30 cellular contexts compared by ENCODE assay signal in the genomic region with DNA sequence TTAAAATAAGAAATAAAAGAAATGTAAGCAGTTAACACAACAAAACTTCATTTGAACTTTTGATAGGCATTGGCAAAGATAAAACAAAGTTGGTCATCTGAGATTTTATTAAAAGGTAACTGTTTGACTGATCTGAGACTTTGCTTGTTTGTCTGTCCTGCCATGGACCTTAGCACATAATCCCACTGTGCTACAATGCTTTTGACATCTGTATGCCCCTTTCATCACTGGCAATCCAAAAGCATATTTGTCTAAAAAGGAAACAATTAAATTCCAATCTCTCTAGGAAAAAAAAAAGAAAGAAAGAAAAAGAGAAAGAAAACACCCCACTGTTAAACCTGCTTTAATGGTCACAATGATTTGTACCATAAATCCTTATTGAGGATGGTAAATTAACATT.
"Had no signal": no experiment of that assay in that cellular context is flagged by ENCODE, and none has a peak within 500 bp of the region (broad histone marks: within the 10 kb centered on the region; RNA-seq: fewer than 3 reads in every experiment).

No MANE protein-coding gene starts in this region.

- H3K27me3 ChIP-seq: ascending aorta, brain microvascular endothelial cell had no signal

- FAIRE-seq: bronchial epithelial cell, endometrium, frontal cortex had no signal

- H3K27ac Mint-ChIP-seq: activated CD4-positive, alpha-beta memory T cell treated with anti-CD3 and anti-CD28 coated beads, Interleukin-2, amount 10 ng/mL, durations not matched to agents 7 days and 5 days; activated CD4-positive, alpha-beta T cell treated with anti-CD3 and anti-CD28 coated beads, Interleukin-2, amount 10 ng/mL, durations not matched to agents 7 days and 5 days; activated naive CD4-positive, alpha-beta T cell treated with anti-CD3 and anti-CD28 coated beads, Interleukin-2, amount 10 ng/mL, durations not matched to agents 7 days and 5 days; activated naive CD4-positive, alpha-beta T cell treated with anti-CD3 and anti-CD28 coated beads, Interleukin-2, amount 50 U/mL, for 72 hours; activated naive CD8-positive, alpha-beta T cell treated with anti-CD3 and anti-CD28 coated beads, Interleukin-2, amount 10 ng/mL, durations not matched to agents 7 days and 5 days; activated T-cell treated with anti-CD3 and anti-CD28 coated beads, Interleukin-2, amount 50 U/mL, for 24 hours; activated T-cell treated with anti-CD3 and anti-CD28 coated beads, Interleukin-2, amount 50 U/mL, for 72 hours; T-helper 17 cell; T-helper 2 cell treated with Interferon-gamma antibody and Interleukin-4, amounts not matched to agents 5 μg/mL and 100 μg/mL, for 36 hours had no signal

- H3K4me1 Mint-ChIP-seq: activated CD4-positive, alpha-beta memory T cell treated with anti-CD3 and anti-CD28 coated beads, Interleukin-2, amount 10 ng/mL, durations not matched to agents 7 days and 5 days; activated CD4-positive, alpha-beta T cell treated with anti-CD3 and anti-CD28 coated beads, Interleukin-2, amount 10 ng/mL, durations not matched to agents 7 days and 5 days; activated naive CD4-positive, alpha-beta T cell treated with anti-CD3 and anti-CD28 coated beads, Interleukin-2, amount 10 ng/mL, durations not matched to agents 7 days and 5 days; activated naive CD8-positive, alpha-beta T cell treated with anti-CD3 and anti-CD28 coated beads, Interleukin-2, amount 10 ng/mL, durations not matched to agents 7 days and 5 days; central memory CD8-positive, alpha-beta T cell; T-helper 17 cell had no signal

- H3K27me3 Mint-ChIP-seq: activated CD4-positive, alpha-beta memory T cell treated with anti-CD3 and anti-CD28 coated beads, Interleukin-2, amount 10 ng/mL, durations not matched to agents 7 days and 5 days; activated CD4-positive, alpha-beta T cell treated with anti-CD3 and anti-CD28 coated beads, Interleukin-2, amount 10 ng/mL, durations not matched to agents 7 days and 5 days; activated naive CD4-positive, alpha-beta T cell treated with anti-CD3 and anti-CD28 coated beads, Interleukin-2, amount 10 ng/mL, durations not matched to agents 7 days and 5 days; activated naive CD8-positive, alpha-beta T cell treated with anti-CD3 and anti-CD28 coated beads, Interleukin-2, amount 10 ng/mL, durations not matched to agents 7 days and 5 days; central memory CD8-positive, alpha-beta T cell; T-helper 17 cell had no signal

- H3K4me3 Mint-ChIP-seq: activated CD4-positive, alpha-beta memory T cell treated with anti-CD3 and anti-CD28 coated beads, Interleukin-2, amount 10 ng/mL, durations not matched to agents 7 days and 5 days; activated CD4-positive, alpha-beta T cell treated with anti-CD3 and anti-CD28 coated beads, Interleukin-2, amount 10 ng/mL, durations not matched to agents 7 days and 5 days; activated naive CD4-positive, alpha-beta T cell treated with anti-CD3 and anti-CD28 coated beads, Interleukin-2, amount 10 ng/mL, durations not matched to agents 7 days and 5 days; activated naive CD8-positive, alpha-beta T cell treated with anti-CD3 and anti-CD28 coated beads, Interleukin-2, amount 10 ng/mL, durations not matched to agents 7 days and 5 days; activated T-cell treated with anti-CD3 and anti-CD28 coated beads, Interleukin-2, amount 50 U/mL, for 24 hours; activated T-cell treated with anti-CD3 and anti-CD28 coated beads, Interleukin-2, amount 50 U/mL, for 72 hours; central memory CD8-positive, alpha-beta T cell; T-helper 17 cell; T-helper 2 cell treated with Interferon-gamma antibody and Interleukin-4, amounts not matched to agents 5 μg/mL and 100 μg/mL, for 36 hours had no signal

- H3K9me3 Mint-ChIP-seq: activated CD4-positive, alpha-beta memory T cell treated with anti-CD3 and anti-CD28 coated beads, Interleukin-2, amount 10 ng/mL, durations not matched to agents 7 days and 5 days; activated CD4-positive, alpha-beta T cell treated with anti-CD3 and anti-CD28 coated beads, Interleukin-2, amount 10 ng/mL, durations not matched to agents 7 days and 5 days; activated naive CD4-positive, alpha-beta T cell treated with anti-CD3 and anti-CD28 coated beads, Interleukin-2, amount 10 ng/mL, durations not matched to agents 7 days and 5 days; activated naive CD4-positive, alpha-beta T cell treated with anti-CD3 and anti-CD28 coated beads, Interleukin-2, amount 50 U/mL, for 72 hours; activated naive CD8-positive, alpha-beta T cell treated with anti-CD3 and anti-CD28 coated beads, Interleukin-2, amount 10 ng/mL, durations not matched to agents 7 days and 5 days; activated T-cell treated with anti-CD3 and anti-CD28 coated beads, Interleukin-2, amount 50 U/mL, for 24 hours; activated T-cell treated with anti-CD3 and anti-CD28 coated beads, Interleukin-2, amount 50 U/mL, for 72 hours; central memory CD8-positive, alpha-beta T cell; T-helper 2 cell treated with Interferon-gamma antibody and Interleukin-4, amounts not matched to agents 5 μg/mL and 100 μg/mL, for 36 hours had no signal

- DNase-seq: activated CD4-positive, alpha-beta memory T cell treated with anti-CD3 and anti-CD28 coated beads, Interleukin-2, amount 10 ng/mL, durations not matched to agents 7 days and 5 days; activated CD4-positive, alpha-beta T cell treated with anti-CD3 and anti-CD28 coated beads for 4 hours; activated CD4-positive, alpha-beta T cell treated with anti-CD3 and anti-CD28 coated beads, Interleukin-2, amount 10 ng/mL, durations not matched to agents 7 days and 5 days; activated CD4-positive, alpha-beta T cell treated with anti-CD3 and anti-CD28 coated beads, Interleukin-2, amount 50 U/mL, for 4 hours; activated CD4-positive, CD25-positive, alpha-beta regulatory T cell; activated CD4-positive, CD25-positive, alpha-beta regulatory T cell treated with anti-CD3 and anti-CD28 coated beads, Interleukin-2, amount 50 U/mL, for 72 hours; activated CD8-positive, alpha-beta memory T cell treated with anti-CD3 and anti-CD28 coated beads, Interleukin-2, amount 50 U/mL, for 48 hours; activated gamma-delta T cell; activated naive CD4-positive, alpha-beta T cell; activated naive CD4-positive, alpha-beta T cell treated with anti-CD3 and anti-CD28 coated beads, Interleukin-2, amount 10 ng/mL, durations not matched to agents 7 days and 5 days; activated naive CD8-positive, alpha-beta T cell treated with anti-CD3 and anti-CD28 coated beads, Interleukin-2, amount 10 ng/mL, durations not matched to agents 7 days and 5 days; activated T-cell treated with anti-CD3 and anti-CD28 coated beads for 4 hours; activated T-cell treated with anti-CD3 and anti-CD28 coated beads, Interleukin-2, amount 50 U/mL, for 24 hours; activated T-cell treated with anti-CD3 and anti-CD28 coated beads, Interleukin-2, amount 50 U/mL, for 72 hours; brain microvascular endothelial cell; cortex of kidney; effector CD8-positive, alpha-beta T cell; foreskin fibroblast; head of caudate nucleus; T-helper 1 cell; T-helper 17 cell; T1000 had no signal

- H3K27ac ChIP-seq: ascending aorta, brain microvascular endothelial cell had no signal

- H3K9me3 ChIP-seq: ascending aorta had no signal

- H3K36me3 Mint-ChIP-seq: activated naive CD4-positive, alpha-beta T cell treated with anti-CD3 and anti-CD28 coated beads, Interleukin-2, amount 10 ng/mL, durations not matched to agents 7 days and 5 days; activated naive CD4-positive, alpha-beta T cell treated with anti-CD3 and anti-CD28 coated beads, Interleukin-2, amount 50 U/mL, for 72 hours; activated naive CD8-positive, alpha-beta T cell treated with anti-CD3 and anti-CD28 coated beads, Interleukin-2, amount 10 ng/mL, durations not matched to agents 7 days and 5 days had no signal

- H3K4me3 ChIP-seq: ascending aorta had no signal

- ATAC-seq: activated naive CD4-positive, alpha-beta T cell treated with anti-CD3 and anti-CD28 coated beads, Interleukin-2, amount 50 U/mL, for 72 hours; activated T-cell treated with anti-CD3 and anti-CD28 coated beads, Interleukin-2, amount 50 U/mL, for 72 hours; esophagus mucosa; T-helper 17 cell had no signal

- H3K4me1 ChIP-seq: ascending aorta had no signal

- H3K36me3 ChIP-seq: ascending aorta, brain microvascular endothelial cell had no signal
